In genomic region chr7:1412322-1413261, GRCh38 we compare ENCODE assay signal across 8 cellular contexts. TPM values are rescaled to one million over a fixed set of nuclear protein-coding genes. Genes with fewer than 3 reads are reported as not detected.
DNase-seq lines count a peak whose midpoint lies in the region; ATAC-seq and TF ChIP-seq lines count a peak whose summit lies in the region.

No MANE protein-coding gene starts in this region.

- TF ChIP-seq RAD21 in liver (IDR thresholded peaks at IDR 0.05), result peak; percentile 56 to 74

- H3K27me3 ChIP-seq in colonic mucosa (peaks cover 6% of the 10 kb centered on the region), liver (ENCODE audit: control insufficient read depth in 4 of 4, insufficient read depth in 4 of 4, low read length in 3 of 4) (peaks cover 0 to 7% (median 3%) of the 10 kb centered on the region in 4 donors)

- H3K9ac ChIP-seq in colonic mucosa (ENCODE audit: low read depth in 2 of 2, low read length in 2 of 2) (no peak overlapping the region), liver (ENCODE audit: low read depth in 1 of 2, low read length in 2 of 2) (no peak overlapping the region)

- peak; percentile 73 for TF ChIP-seq CTCF in GM12864 (IDR thresholded peaks at IDR 0.05; ENCODE audit: low read depth, low read length, missing control alignments)
- peak; percentile 76 for TF ChIP-seq CTCF in colonic mucosa (IDR thresholded peaks at IDR 0.05)
- TF ChIP-seq CTCF in liver (IDR thresholded peaks at IDR 0.05; ENCODE audit: low read depth, low read length, missing input control), result peak; percentile 60

- H3K27ac ChIP-seq in colonic mucosa (no peak overlapping the region), liver (ENCODE audit: low read depth in 1 of 2, low read length in 2 of 2) (no peak overlapping the region)

- WGBS in liver, result 17% methylated on average over 65 of the region's 65 CpGs

- intact Hi-C loops in colonic mucosa (cut with DNase I), result loop anchor here (5.0 kb wide), 1 partner anchor 185 kb away; no protein-coding TSS in a partner anchor

- no peak for ATAC-seq in HG03378 (IDR thresholded peaks at IDR 0.05; ENCODE audit: unreplicated experiment)

- no peaks in the 10 kb centered on the region for H3K36me3 ChIP-seq in colonic mucosa
- H3K36me3 ChIP-seq in liver (ENCODE audit: control insufficient read depth in 4 of 4, insufficient read depth in 3 of 4, low read depth in 1 of 4, low read length in 3 of 4), result no peaks in the 10 kb centered on the region

- DNase-seq in GM12864 (ENCODE audit: low read depth) (peak; percentile 39), HK-2 (ENCODE audit: unreplicated experiment) (peak; percentile 83), NCI-H748 (lab: John Stamatoyannopoulos, UW; ENCODE audit: unreplicated experiment) (peak; percentile 92), colonic mucosa (peak; percentile 90)
- peak; percentile 81 to 87 for DNase-seq in activated CD4-positive, alpha-beta T cell treated with anti-CD3 and anti-CD28 coated beads, Interleukin-2, amount 50 U/mL, for 24 hours (ENCODE audit: low read depth in 1 of 2, low spot score in 1 of 2)
- DNase-seq in stimulated activated CD4-positive, alpha-beta T cell treated with anti-CD3 and anti-CD28 coated beads, Interleukin-4, amount 100 ng/mL, for 48 hours (ENCODE audit: low read depth in 2 of 2), result peak; percentile 86 to 96

- no peaks in the 10 kb centered on the region for H3K4me1 ChIP-seq in colonic mucosa
- H3K4me1 ChIP-seq in liver (ENCODE audit: control insufficient read depth in 4 of 4, insufficient read depth in 4 of 4, low read length in 3 of 4), result peaks cover 0 to 6% (median 0%) of the 10 kb centered on the region in 4 donors

- H3K4me3 ChIP-seq in GM12864 (ENCODE audit: low read depth, low read length), result no peak overlapping the region
- no peak overlapping the region for H3K4me3 ChIP-seq in colonic mucosa
- H3K4me3 ChIP-seq in liver (ENCODE audit: low read depth in 1 of 3, low read length in 3 of 3), result no peak overlapping the region

- H3K9me3 ChIP-seq in colonic mucosa, result no peaks in the 10 kb centered on the region
- H3K9me3 ChIP-seq in liver (ENCODE audit: control insufficient read depth in 4 of 4, low read length in 3 of 4), result no peaks in the 10 kb centered on the region

TF ChIP-seq in liver, 16 proteins besides CTCF, POLR2A, EP300 and RAD21:
- no peak for TF ChIP-seq REST (IDR thresholded peaks at IDR 0.05)
- TF ChIP-seq HNF4G (IDR thresholded peaks at IDR 0.05), result no peak
- TF ChIP-seq NR2F2 (IDR thresholded peaks at IDR 0.05), result no peak
- TF ChIP-seq FOXA2 (IDR thresholded peaks at IDR 0.05), result no peak
- TF ChIP-seq YY1 (IDR thresholded peaks at IDR 0.05), result no peak
- TF ChIP-seq JUND (IDR thresholded peaks at IDR 0.05), result no peak
- no peak for TF ChIP-seq HNF4A (conservative IDR thresholded peaks at IDR 0.05)
- no peak for TF ChIP-seq FOXA1 (IDR thresholded peaks at IDR 0.05)
- TF ChIP-seq, protein P1, sequence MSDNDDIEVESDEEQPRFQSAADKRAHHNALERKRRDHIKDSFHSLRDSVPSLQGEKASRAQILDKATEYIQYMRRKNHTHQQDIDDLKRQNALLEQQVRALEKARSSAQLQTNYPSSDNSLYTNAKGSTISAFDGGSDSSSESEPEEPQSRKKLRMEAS (IDR thresholded peaks at IDR 0.05), result no peak
- TF ChIP-seq EGR1 (IDR thresholded peaks at IDR 0.05; ENCODE audit: low read depth in 2 of 2), result no peak
- no peak for TF ChIP-seq GABPA (IDR thresholded peaks at IDR 0.05 in 1 of 2, conservative IDR thresholded peaks at IDR 0.05 in 1 of 2)
- TF ChIP-seq, protein P2, sequence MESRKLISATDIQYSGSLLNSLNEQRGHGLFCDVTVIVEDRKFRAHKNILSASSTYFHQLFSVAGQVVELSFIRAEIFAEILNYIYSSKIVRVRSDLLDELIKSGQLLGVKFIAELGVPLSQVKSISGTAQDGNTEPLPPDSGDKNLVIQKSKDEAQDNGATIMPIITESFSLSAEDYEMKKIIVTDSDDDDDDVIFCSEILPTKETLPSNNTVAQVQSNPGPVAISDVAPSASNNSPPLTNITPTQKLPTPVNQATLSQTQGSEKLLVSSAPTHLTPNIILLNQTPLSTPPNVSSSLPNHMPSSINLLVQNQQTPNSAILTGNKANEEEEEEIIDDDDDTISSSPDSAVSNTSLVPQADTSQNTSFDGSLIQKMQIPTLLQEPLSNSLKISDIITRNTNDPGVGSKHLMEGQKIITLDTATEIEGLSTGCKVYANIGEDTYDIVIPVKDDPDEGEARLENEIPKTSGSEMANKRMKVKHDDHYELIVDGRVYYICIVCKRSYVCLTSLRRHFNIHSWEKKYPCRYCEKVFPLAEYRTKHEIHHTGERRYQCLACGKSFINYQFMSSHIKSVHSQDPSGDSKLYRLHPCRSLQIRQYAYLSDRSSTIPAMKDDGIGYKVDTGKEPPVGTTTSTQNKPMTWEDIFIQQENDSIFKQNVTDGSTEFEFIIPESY (IDR thresholded peaks at IDR 0.05), result no peak
- TF ChIP-seq TAF1 (conservative IDR thresholded peaks at IDR 0.05), result no peak

RNA-seq across cellular contexts. Expression of gene MICALL2, which starts 46.7 kb away (rescaled TPM):
- 100 to 1,000 TPM in 1 of 2 donors, 10 to 100 TPM in 1; 62.8 to 117 TPM for total RNA-seq in colonic mucosa
- 10 to 100 TPM; 10.0 to 16.3 TPM for total RNA-seq in liver
- polyA plus RNA-seq in liver, result 1 to 10 TPM; 2.9 to 5.2 TPM

Comparison
In these comparisons a context has a peak if more than half of its experiments do, and no peak if none do; other contexts are left out.
1. DNase-seq: peak in every context shown above with its lines; median percentile 92 in NCI-H748; 91 in stimulated activated CD4-positive, alpha-beta T cell treated with anti-CD3 and anti-CD28 coated beads, Interleukin-4, amount 100 ng/mL, for 48 hours; 90 in colonic mucosa; 84 in activated CD4-positive, alpha-beta T cell treated with anti-CD3 and anti-CD28 coated beads, Interleukin-2, amount 50 U/mL, for 24 hours; 83 in HK-2; 39 in GM12864.